Comparison of ENCODE assay signal across 1 cellular context in genomic region chr4:113659127-113659526, GRCh38.
TF ChIP-seq lines count a peak whose summit lies in the region.

No MANE protein-coding gene starts in this region.

TF ChIP-seq in HepG2, 621 proteins besides CTCF, POLR2A, EP300 and RAD21 (continued from another document):
- TF ChIP-seq ZBTB25 (CRISPR knock-in tag; IDR thresholded peaks at IDR 0.05): 0 out of 2 replicates have a peak, but pooled peaks have one; percentile 23
- peak; percentile 95 for TF ChIP-seq CEBPB (IDR thresholded peaks at IDR 0.05; ENCODE audit: borderline replicate concordance, low read depth, low read length)
- no peak for TF ChIP-seq RFXANK (CRISPR knock-in tag; IDR thresholded peaks at IDR 0.05)
- peak; percentile 24; the same call in 1 of the 2 replicates for TF ChIP-seq ARID5B (CRISPR knock-in tag; IDR thresholded peaks at IDR 0.05)
- TF ChIP-seq ZNF644 (CRISPR knock-in tag; IDR thresholded peaks at IDR 0.05; ENCODE audit: low read depth): 0 out of 2 replicates have a peak, but pooled peaks have one; percentile 44
- TF ChIP-seq SIN3A (IDR thresholded peaks at IDR 0.05; ENCODE audit: borderline replicate concordance, low read depth, low read length): no peak
- TF ChIP-seq ZNF614 (CRISPR knock-in tag; IDR thresholded peaks at IDR 0.05; ENCODE audit: borderline replicate concordance): 0 out of 2 replicates have a peak, but pooled peaks have one; percentile 54
- no peak for TF ChIP-seq MTF1 (CRISPR knock-in tag; IDR thresholded peaks at IDR 0.05)
- peak; percentile 60 for TF ChIP-seq POGZ (CRISPR knock-in tag; IDR thresholded peaks at IDR 0.05)
- TF ChIP-seq FOXP1 (IDR thresholded peaks at IDR 0.05): no peak
- peak; percentile 46; the same call in 1 of the 2 replicates for TF ChIP-seq FOXP1 (CRISPR knock-in tag; IDR thresholded peaks at IDR 0.05)
- TF ChIP-seq HOMEZ (CRISPR knock-in tag; IDR thresholded peaks at IDR 0.05; ENCODE audit: low read depth): peak; percentile 96
- TF ChIP-seq SOX6 (IDR thresholded peaks at IDR 0.05): no peak
- TF ChIP-seq SOX6 (CRISPR knock-in tag; IDR thresholded peaks at IDR 0.05): peak; percentile 21; the same call in 1 of the 2 replicates
- peak; percentile 40 for TF ChIP-seq ASH2L (IDR thresholded peaks at IDR 0.05; ENCODE audit: insufficient read length, low read depth, low read length)
- no peak for TF ChIP-seq KDM5B (CRISPR knock-in tag; IDR thresholded peaks at IDR 0.05; ENCODE audit: borderline replicate concordance)
- TF ChIP-seq GATAD2A (CRISPR knock-in tag; IDR thresholded peaks at IDR 0.05): peak; percentile 52; the same call in 1 of the 2 replicates
- no peak for TF ChIP-seq HIC2 (CRISPR knock-in tag; IDR thresholded peaks at IDR 0.05; ENCODE audit: low read depth)
- 0 out of 2 replicates have a peak, but pooled peaks have one; percentile 21 for TF ChIP-seq NCOA2 (CRISPR knock-in tag; IDR thresholded peaks at IDR 0.05)
- TF ChIP-seq HNF4A (CRISPR knock-in tag; IDR thresholded peaks at IDR 0.05): peak; percentile 69
- 0 out of 2 replicates have a peak, but pooled peaks have one; percentile 27 for TF ChIP-seq ARID3A (IDR thresholded peaks at IDR 0.05; ENCODE audit: low read depth, low read length)
- no peak for TF ChIP-seq ZNF616 (CRISPR knock-in tag; IDR thresholded peaks at IDR 0.05; ENCODE audit: low read depth)
- TF ChIP-seq ATF7-NPFF (CRISPR knock-in tag; IDR thresholded peaks at IDR 0.05; ENCODE audit: low read depth): no peak
- peak; percentile 51; the same call in 1 of the 2 replicates for TF ChIP-seq NCOR1 (IDR thresholded peaks at IDR 0.05; ENCODE audit: borderline replicate concordance, low read length)
- no peak for TF ChIP-seq SOX13 (IDR thresholded peaks at IDR 0.05)
- TF ChIP-seq SOX13 (CRISPR knock-in tag; conservative IDR thresholded peaks at IDR 0.05 in 1 of 2, IDR thresholded peaks at IDR 0.05 in 1 of 2): peak in 1 of 2 experiments; percentile 31; a peak in 1 of 4 replicates
